9 cellular contexts compared by ENCODE assay signal in genomic region chr9:134375430-134376385, GRCh38. TPM values are rescaled to one million over a fixed set of nuclear protein-coding genes. Genes with fewer than 3 reads are reported as not detected.
DNase-seq lines count a peak whose midpoint lies in the region; TF ChIP-seq lines count a peak whose summit lies in the region.
"Had no signal": no experiment of that assay in that cellular context is flagged by ENCODE, and none has a peak within 500 bp of the region (broad histone marks: within the 10 kb centered on the region; RNA-seq: fewer than 3 reads in every experiment).

No MANE protein-coding gene starts in this region.

- no peak overlapping the region for H2AFZ ChIP-seq in mesenchymal stem cell (ENCODE audit: low read depth, low read length)

- H3K27ac ChIP-seq in mesenchymal stem cell (ENCODE audit: low read length, poor library complexity, severe bottlenecking) (peak overlapping the region; percentile 37), tibial artery (peak overlapping the region; percentile 75)

- H3K9me3 ChIP-seq in endocrine pancreas (ENCODE audit: control insufficient read depth, low read length) (no peaks in the 10 kb centered on the region), mesenchymal stem cell (ENCODE audit: control insufficient read depth, low read length) (no peaks in the 10 kb centered on the region), tibial artery (no peaks in the 10 kb centered on the region)

- DNase-seq in NCI-H69 (lab: John Stamatoyannopoulos, UW) (peak; percentile 36), mesenchymal stem cell (peak; percentile 27), tibial artery (peak; percentile 58 to 82), NAMALWA (ENCODE audit: low spot score) (no peak), GM20000 (ENCODE audit: low spot score) (no peak), RKO (ENCODE audit: low spot score) (no peak), mesenteric fat pad (ENCODE audit: low spot score) (no peak)
- DNase-seq: activated naive CD4-positive, alpha-beta T cell treated with anti-CD3 and anti-CD28 coated beads, Interleukin-2, amount 10 ng/mL, durations not matched to agents 7 days and 5 days had no signal

- H3K18ac ChIP-seq in mesenchymal stem cell (ENCODE audit: low read depth in 1 of 2, low read length in 2 of 2), result peak overlapping the region; percentile 5 to 50

- H3K23ac ChIP-seq in mesenchymal stem cell (ENCODE audit: low read length in 2 of 2), result no peak overlapping the region

- 63% methylated on average over 24 of the region's 38 CpGs for WGBS in mesenchymal stem cell

- H3K9ac ChIP-seq in endocrine pancreas (ENCODE audit: control insufficient read depth, insufficient read depth, low read length), result peak overlapping the region; percentile 40
- peak overlapping the region; percentile 49 for H3K9ac ChIP-seq in mesenchymal stem cell (ENCODE audit: low read length)

- H3K4ac ChIP-seq in mesenchymal stem cell (ENCODE audit: low read depth in 1 of 2, low read length in 2 of 2), result no peak overlapping the region

- peak overlapping the region; percentile 8 for H3K4me2 ChIP-seq in mesenchymal stem cell (ENCODE audit: low read length, poor library complexity, severe bottlenecking)

- H3K27me3 ChIP-seq in endocrine pancreas (ENCODE audit: control insufficient read depth, insufficient read depth, low read length), result no peaks in the 10 kb centered on the region
- H3K27me3 ChIP-seq in mesenchymal stem cell (ENCODE audit: control insufficient read depth in 1 of 2, insufficient read depth in 1 of 2, low read length in 2 of 2), result no peaks in the 10 kb centered on the region
- H3K27me3 ChIP-seq in tibial artery, result no peaks in the 10 kb centered on the region

- H3K36me3 ChIP-seq in endocrine pancreas (ENCODE audit: control insufficient read depth, insufficient read depth, low read length), result no peaks in the 10 kb centered on the region
- H3K36me3 ChIP-seq in mesenchymal stem cell (ENCODE audit: control insufficient read depth in 1 of 2, insufficient read depth in 2 of 2, low read depth in 1 of 2, low read length in 2 of 2), result peaks cover 0 to 13% of the 10 kb centered on the region in 2 experiments
- H3K36me3 ChIP-seq in tibial artery, result no peaks in the 10 kb centered on the region

- H4K91ac ChIP-seq in mesenchymal stem cell (ENCODE audit: low read length), result peak overlapping the region; percentile 43

- no peak overlapping the region for H2BK15ac ChIP-seq in mesenchymal stem cell (ENCODE audit: low read depth, poor library complexity, severe bottlenecking)

- no peak overlapping the region for H2BK120ac ChIP-seq in mesenchymal stem cell (ENCODE audit: low read depth, low read length)

- H2BK12ac ChIP-seq in mesenchymal stem cell (ENCODE audit: low read length in 2 of 2), result peak overlapping the region in 1 of 2 experiments; percentile 47

- no peaks in the 10 kb centered on the region for H3K4me1 ChIP-seq in endocrine pancreas (ENCODE audit: control insufficient read depth, insufficient read depth, low read length)
- H3K4me1 ChIP-seq in mesenchymal stem cell (ENCODE audit: control insufficient read depth, insufficient read depth, low read depth, low read length), result peaks cover 90% of the 10 kb centered on the region
- H3K4me1 ChIP-seq in tibial artery, result peaks cover 14 to 100% (median 85%) of the 10 kb centered on the region in 4 donors

- H3K4me3 ChIP-seq in endocrine pancreas (ENCODE audit: control insufficient read depth, insufficient read depth, low read length) (no peak overlapping the region), mesenchymal stem cell (ENCODE audit: insufficient read depth in 1 of 2, low read depth in 1 of 2, low read length in 2 of 2) (no peak overlapping the region), tibial artery (peak overlapping the region in 1 of 2 donors; percentile 2)

- H2AK5ac ChIP-seq in mesenchymal stem cell (ENCODE audit: low read length, severe bottlenecking), result no peak overlapping the region

- no peak overlapping the region for H2BK5ac ChIP-seq in mesenchymal stem cell (ENCODE audit: low read depth, low read length, poor library complexity, severe bottlenecking)

- no peak overlapping the region for H4K8ac ChIP-seq in mesenchymal stem cell (ENCODE audit: low read length)

- intact Hi-C loops in tibial artery (cut with DNase I; ENCODE audit: low total_unique reads), result no loop called here

- TF ChIP-seq CTCF in tibial artery (IDR thresholded peaks at IDR 0.05) (peak in 1 of 2 experiments; percentile 6), GM20000 (IDR thresholded peaks at IDR 0.05; ENCODE audit: extremely low read depth, missing control alignments) (no peak)

- peaks cover 50% of the 10 kb centered on the region for H3K79me1 ChIP-seq in mesenchymal stem cell (replicated peaks; ENCODE audit: low read length, poor library complexity, severe bottlenecking)

- H3K14ac ChIP-seq in mesenchymal stem cell (ENCODE audit: low read length in 2 of 2), result peak overlapping the region in 1 of 2 experiments; percentile 13

RNA-seq across cellular contexts. Expression of gene RXRA, which starts 49.5 kb away (rescaled TPM):
- polyA plus RNA-seq in mesenchymal stem cell (2013, experiment 1 of 2), result 37.8 TPM
- polyA plus RNA-seq in mesenchymal stem cell (2013, experiment 2 of 2), result 38.3 TPM
- 129 TPM for total RNA-seq in mesenteric fat pad

Comparison
In these comparisons a context has a peak if more than half of its experiments do, and no peak if none do; other contexts are left out.
1. DNase-seq: peak in NCI-H69 (single experiment), mesenchymal stem cell (single experiment) and tibial artery (2 of 2); none in NAMALWA (single experiment), GM20000 (single experiment), RKO (single experiment) and mesenteric fat pad (single experiment).